In the genomic region with DNA sequence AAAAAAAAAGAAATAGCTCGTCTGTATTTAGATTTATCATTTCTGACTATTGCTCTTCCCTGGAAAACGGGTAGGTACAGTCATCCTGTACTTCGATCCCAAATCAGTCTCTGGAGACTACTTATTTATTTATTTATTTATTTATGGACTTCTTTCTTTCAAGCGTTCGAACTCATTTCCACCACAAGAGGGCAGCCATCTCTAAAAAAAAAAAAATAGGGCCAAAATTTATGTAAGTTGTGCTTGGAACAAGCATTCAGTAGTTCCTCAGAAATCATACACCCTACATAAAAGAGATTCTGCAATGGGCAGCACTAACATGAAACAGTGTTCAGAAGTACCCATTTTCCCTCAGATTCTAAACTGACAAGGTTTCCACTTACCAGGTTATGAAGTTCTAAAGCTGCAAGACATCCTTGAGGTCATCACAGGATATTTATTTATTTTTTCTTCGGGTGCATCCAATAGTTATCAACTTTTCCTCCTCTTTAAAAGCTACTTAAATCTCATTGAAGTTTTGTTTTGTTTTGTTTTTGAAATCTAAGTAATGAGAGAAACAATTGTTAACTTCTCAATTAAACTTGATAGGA, we compare ENCODE assay signal across 9 cellular contexts. TPM values are rescaled to one million over a fixed set of nuclear protein-coding genes. Genes with fewer than 3 reads are reported as not detected.
DNase-seq lines count a peak whose midpoint lies in the region; ATAC-seq and TF ChIP-seq lines count a peak whose summit lies in the region.
"Had no signal": no experiment of that assay in that cellular context is flagged by ENCODE, and none has a peak within 500 bp of the region (broad histone marks: within the 10 kb centered on the region; RNA-seq: fewer than 3 reads in every experiment).

No MANE protein-coding gene starts in this region.

- 9 to 11% (median 10%) methylated on average over 6 of the region's 6 CpGs for WGBS in stomach, 5 donors

- TF ChIP-seq EP300 in stomach (IDR thresholded peaks at IDR 0.05), result no peak

- intact Hi-C loops in stomach (cut with DNase I; ENCODE audit: low total_unique reads), result no loop called here

- H3K4me3 ChIP-seq in SK-N-MC (no peak overlapping the region), stomach (no peak overlapping the region)

- TF ChIP-seq CTCF in GM10248 (IDR thresholded peaks at IDR 0.05; ENCODE audit: control extremely low read depth, extremely low read depth, low read depth, missing control alignments) (peak; percentile 46), stomach (IDR thresholded peaks at IDR 0.05) (peak in 5 of 7 experiments; percentile 25 to 69 (median 37))

- H3K27ac ChIP-seq in SK-N-MC, result no peak overlapping the region
- H3K27ac ChIP-seq in stomach, result peak overlapping the region in 2 of 5 donors; percentile 76 to 89

- H3K36me3 ChIP-seq in SK-N-MC (ENCODE audit: insufficient read depth, low read length) (no peaks in the 10 kb centered on the region; the same call in 1 of the 2 replicates), stomach (no peaks in the 10 kb centered on the region)

- CTCF ChIA-PET in GM10248 (lab: Yijun Ruan, JAX), result interaction anchor here (0.7 to 2.8 kb wide), 23 partner anchors 9 to 1957 kb away, joined by 3 to 24 read pairs (median 3); no protein-coding TSS in a partner anchor

- H3K9me3 ChIP-seq in SK-N-MC (ENCODE audit: low read depth, low read length) (no peaks in the 10 kb centered on the region), stomach (no peaks in the 10 kb centered on the region)

- DNase-seq in GM10248 (ENCODE audit: extremely low spot score) (peak; percentile 29), NCI-H1092 treated with DMSO at 0.1 percent for 48 hours (lab: John Stamatoyannopoulos, UW) (peak; percentile 84), SK-N-MC (ENCODE audit: low read depth, low spot score) (peak; percentile 72), globus pallidus (ENCODE audit: low spot score) (peak; percentile 79), stomach (no peak), ecto neural progenitor cell (ENCODE audit: low spot score) (no peak)
- DNase-seq in stimulated activated CD4-positive, alpha-beta T cell treated with anti-CD3 and anti-CD28 coated beads, Interleukin-4, amount 100 ng/mL, for 24 hours, result no peak

- peaks cover 10 to 41% (median 29%) of the 10 kb centered on the region in 4 donors for H3K4me1 ChIP-seq in stomach

- no peak for TF ChIP-seq POLR2A in stomach (IDR thresholded peaks at IDR 0.05)

- POLR2A ChIA-PET in GM10248 (lab: Yijun Ruan, JAX), result no interaction called here

- peaks cover 0 to 27% (median 0%) of the 10 kb centered on the region in 3 donors for H3K27me3 ChIP-seq in stomach

- ATAC-seq in HG03469 (IDR thresholded peaks at IDR 0.05; ENCODE audit: unreplicated experiment), result no peak

- H3K9ac ChIP-seq in SK-N-MC (ENCODE audit: insufficient read length), result no peak overlapping the region

RNA-seq across cellular contexts. Expression of a gene that starts 1.9 kb away (rescaled TPM):
- 10 to 100 TPM in 4 of 5 donors, 1 to 10 TPM in 1; 1.2 to 57.9 (median 32.9) TPM for total RNA-seq in stomach
- polyA plus RNA-seq in stomach, result 10 to 100 TPM in 1 of 3 donors, 1 to 10 TPM in 2; 4.2 to 10.4 (median 8.0) TPM
- total RNA-seq: activated CD8-positive, alpha-beta memory T cell treated with anti-CD3 and anti-CD28 coated beads for 36 hours had no signal

Comparison
In these comparisons a context has a peak if more than half of its experiments do, and no peak if none do; other contexts are left out.
1. DNase-seq: peak in GM10248 (single experiment), NCI-H1092 treated with DMSO at 0.1 percent for 48 hours (single experiment), SK-N-MC (single experiment) and globus pallidus (single experiment); none in stomach (single experiment), ecto neural progenitor cell (single experiment) and stimulated activated CD4-positive, alpha-beta T cell treated with anti-CD3 and anti-CD28 coated beads, Interleukin-4, amount 100 ng/mL, for 24 hours (single experiment).